In genomic region chr13:31862828-31863227, GRCh38 we compare ENCODE assay signal across 21 cellular contexts.
DNase-seq lines count a peak whose midpoint lies in the region; ATAC-seq lines count a peak whose summit lies in the region.
"Had no signal": no experiment of that assay in that cellular context is flagged by ENCODE, and none has a peak within 500 bp of the region (broad histone marks: within the 10 kb centered on the region; RNA-seq: fewer than 3 reads in every experiment).

No MANE protein-coding gene starts in this region.

- H3K4me3 Mint-ChIP-seq in stimulated activated naive B cell treated with anti-CD40 and anti-IgM and Interleukin-4, amounts not matched to agents 10 μg/mL and 1 μg/mL and 100 μg/mL, for 72 hours, result no peak overlapping the region
- H3K4me3 Mint-ChIP-seq in T-helper 17 cell, result no peak overlapping the region
- H3K4me3 Mint-ChIP-seq: activated naive CD8-positive, alpha-beta T cell treated with anti-CD3 and anti-CD28 coated beads, Interleukin-2, amount 10 ng/mL, durations not matched to agents 7 days and 5 days; activated T-helper 1 cell treated with anti-CD3 and anti-CD28 coated beads, Interleukin-12 subunit alpha, Interleukin-12 subunit beta, Interleukin-2, Interleukin-4 antibody, amounts not matched to agents 30 ng/mL and 10 ng/mL and 1 ng/mL, durations not matched to agents 14 hours and 24 hours and 36 hours; brain; type B pancreatic cell had no signal

- peaks cover 2 to 27% of the 10 kb centered on the region in 2 donors for H3K4me1 Mint-ChIP-seq in stimulated activated naive B cell treated with anti-CD40 and anti-IgM and Interleukin-4, amounts not matched to agents 10 μg/mL and 1 μg/mL and 100 μg/mL, for 72 hours
- H3K4me1 Mint-ChIP-seq in T-helper 17 cell, result peaks cover 28% of the 10 kb centered on the region

- DNase-seq in SIG-M5 treated with dmso at 0.1 percent for 504 hours (lab: John Stamatoyannopoulos, UW; ENCODE audit: unreplicated experiment) (peak; percentile 13), SIG-M5 (lab: John Stamatoyannopoulos, UW) (no peak), NOMO-1 (lab: John Stamatoyannopoulos, UW; ENCODE audit: unreplicated experiment in 2 of 2) (peak; percentile 28 to 70), SKM-1 (lab: John Stamatoyannopoulos, UW; ENCODE audit: unreplicated experiment) (no peak), T-helper 17 cell (no peak)
- no peak for DNase-seq in stimulated activated naive B cell treated with anti-CD40 and anti-IgM and Interleukin-4, amounts not matched to agents 10 μg/mL and 1 μg/mL and 100 μg/mL, for 72 hours
- no peak for DNase-seq in activated CD4-positive, alpha-beta T cell treated with anti-CD3 and anti-CD28 coated beads for 1 hour
- DNase-seq: 8988T; activated CD4-positive, CD25-positive, alpha-beta regulatory T cell; activated naive CD8-positive, alpha-beta T cell treated with anti-CD3 and anti-CD28 coated beads, Interleukin-2, amount 10 ng/mL, durations not matched to agents 7 days and 5 days; colonic mucosa; foreskin fibroblast; HCEC 1CT; NCI-H1105; NCI-H774; stimulated activated naive CD4-positive, alpha-beta T cell treated with Interleukin-2 at 50 U/mL for 16 hours had no signal

- no peaks in the 10 kb centered on the region for H3K9me3 Mint-ChIP-seq in stimulated activated naive B cell treated with anti-CD40 and anti-IgM and Interleukin-4, amounts not matched to agents 10 μg/mL and 1 μg/mL and 100 μg/mL, for 72 hours
- H3K9me3 Mint-ChIP-seq: activated T-helper 1 cell treated with anti-CD3 and anti-CD28 coated beads, Interleukin-12 subunit alpha, Interleukin-12 subunit beta, Interleukin-2, Interleukin-4 antibody, amounts not matched to agents 30 ng/mL and 10 ng/mL and 1 ng/mL, durations not matched to agents 14 hours and 24 hours and 36 hours; type B pancreatic cell had no signal

- no peaks in the 10 kb centered on the region for H3K36me3 Mint-ChIP-seq in stimulated activated naive B cell treated with anti-CD40 and anti-IgM and Interleukin-4, amounts not matched to agents 10 μg/mL and 1 μg/mL and 100 μg/mL, for 72 hours
- no peaks in the 10 kb centered on the region for H3K36me3 Mint-ChIP-seq in T-helper 17 cell (ENCODE audit: low read depth)
- H3K36me3 Mint-ChIP-seq: activated naive CD8-positive, alpha-beta T cell treated with anti-CD3 and anti-CD28 coated beads, Interleukin-2, amount 10 ng/mL, durations not matched to agents 7 days and 5 days; brain had no signal

- no peaks in the 10 kb centered on the region for H3K27me3 Mint-ChIP-seq in stimulated activated naive B cell treated with anti-CD40 and anti-IgM and Interleukin-4, amounts not matched to agents 10 μg/mL and 1 μg/mL and 100 μg/mL, for 72 hours
- no peaks in the 10 kb centered on the region for H3K27me3 Mint-ChIP-seq in T-helper 17 cell

- no peaks in the 10 kb centered on the region for H3K9me3 ChIP-seq in T-helper 17 cell (ENCODE audit: control insufficient read depth, low read length, poor library complexity, severe bottlenecking)
- H3K9me3 ChIP-seq: BLaER1, colonic mucosa had no signal

- ATAC-seq in HG02623 (IDR thresholded peaks at IDR 0.05; ENCODE audit: unreplicated experiment) (peak; percentile 58), T-helper 17 cell (no peak)
- peak; percentile 68 to 69 for ATAC-seq in stimulated activated naive B cell treated with anti-CD40 and anti-IgM and Interleukin-4, amounts not matched to agents 10 μg/mL and 1 μg/mL and 100 μg/mL, for 72 hours (replicated peaks)

- H3K27ac Mint-ChIP-seq in stimulated activated naive B cell treated with anti-CD40 and anti-IgM and Interleukin-4, amounts not matched to agents 10 μg/mL and 1 μg/mL and 100 μg/mL, for 72 hours, result no peak overlapping the region
- H3K27ac Mint-ChIP-seq in T-helper 17 cell, result no peak overlapping the region
- H3K27ac Mint-ChIP-seq: activated naive CD8-positive, alpha-beta T cell treated with anti-CD3 and anti-CD28 coated beads, Interleukin-2, amount 10 ng/mL, durations not matched to agents 7 days and 5 days; activated T-helper 1 cell treated with anti-CD3 and anti-CD28 coated beads, Interleukin-12 subunit alpha, Interleukin-12 subunit beta, Interleukin-2, Interleukin-4 antibody, amounts not matched to agents 30 ng/mL and 10 ng/mL and 1 ng/mL, durations not matched to agents 14 hours and 24 hours and 36 hours; brain; type B pancreatic cell had no signal

Comparison
In these comparisons a context has a peak if more than half of its experiments do, and no peak if none do; other contexts are left out.
1. DNase-seq: peak in SIG-M5 treated with dmso at 0.1 percent for 504 hours (single experiment) and NOMO-1 (2 of 2); none in SIG-M5 (single experiment), stimulated activated naive B cell treated with anti-CD40 and anti-IgM and Interleukin-4, amounts not matched to agents 10 μg/mL and 1 μg/mL and 100 μg/mL, for 72 hours (single experiment), activated CD4-positive, alpha-beta T cell treated with anti-CD3 and anti-CD28 coated beads for 1 hour (single experiment), SKM-1 (single experiment) and T-helper 17 cell (0 of 3).